8 cellular contexts compared by ENCODE assay signal in the genomic region with DNA sequence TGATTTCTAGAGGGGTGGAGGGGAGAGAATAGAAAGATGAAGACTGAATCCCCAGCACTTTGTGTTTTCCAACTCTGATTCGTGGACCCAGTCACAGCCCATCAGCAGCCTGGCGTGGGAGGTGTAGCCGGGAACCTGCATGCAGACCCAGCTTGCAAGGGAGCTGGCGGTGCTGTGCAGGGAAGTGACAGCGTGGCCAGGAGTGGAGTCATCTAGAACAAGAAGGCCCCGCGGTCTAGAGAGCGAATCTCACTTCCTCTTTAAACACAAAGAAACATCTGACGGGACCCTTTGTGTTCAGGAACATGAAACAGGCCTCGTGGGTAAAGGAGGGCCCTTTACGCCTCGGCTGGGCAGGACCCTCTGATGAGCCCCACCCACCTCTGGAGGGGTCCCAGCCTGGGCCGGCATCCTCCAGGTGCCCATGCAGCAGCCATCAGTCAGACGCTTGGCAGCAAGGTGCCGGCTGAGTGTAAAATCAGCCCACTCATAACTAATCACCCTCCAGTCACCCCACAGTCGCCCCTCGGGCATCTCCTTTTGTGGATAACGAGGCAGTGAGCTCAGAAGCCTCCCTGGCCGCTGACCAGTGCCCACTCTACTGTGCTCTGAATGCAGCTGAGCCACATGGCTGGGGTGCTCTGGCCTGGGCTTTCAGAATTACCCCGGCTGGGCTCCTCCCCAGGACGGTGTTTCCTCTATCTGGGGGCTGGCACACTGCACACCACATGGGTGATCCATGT. TPM values are rescaled to one million over a fixed set of nuclear protein-coding genes. Genes with fewer than 3 reads are reported as not detected.
DNase-seq lines count a peak whose midpoint lies in the region; ATAC-seq and TF ChIP-seq lines count a peak whose summit lies in the region.

No MANE protein-coding gene starts in this region.

- intact Hi-C loops in MCF 10A (cut with micrococcal nuclease): no loop called here

- peak; percentile 19 for DNase-seq in DMS53 (lab: John Stamatoyannopoulos, UW)
- DNase-seq in DMS53 treated with DMSO at 0.1 percent for 48 hours (lab: John Stamatoyannopoulos, UW; ENCODE audit: unreplicated experiment): no peak
- peak; percentile 67 for DNase-seq in T-helper 2 cell treated with Interferon-gamma antibody and Interleukin-4, amounts not matched to agents 5 μg/mL and 100 μg/mL, for 36 hours (ENCODE audit: low spot score)
- peak; percentile 25 for DNase-seq in effector CD8-positive, alpha-beta T cell (lab: John Stamatoyannopoulos, UW)
- peak; percentile 72 to 80 for DNase-seq in stimulated activated CD4-positive, alpha-beta T cell treated with anti-CD3 and anti-CD28 coated beads, Interleukin-15, amount 100 ng/mL, for 48 hours (ENCODE audit: low read depth in 2 of 2)
- no peak for DNase-seq in MCF 10A (ENCODE audit: unreplicated experiment)
- DNase-seq in LoVo (ENCODE audit: low spot score): no peak

- CTCF ChIA-PET in MCF 10A (lab: Yijun Ruan, JAX): no interaction called here

- peak overlapping the region; percentile 86 for H3K27ac Mint-ChIP-seq in T-helper 2 cell treated with Interferon-gamma antibody and Interleukin-4, amounts not matched to agents 5 μg/mL and 100 μg/mL, for 36 hours
- no peak overlapping the region for H3K27ac Mint-ChIP-seq in MCF 10A (ENCODE audit: low read depth, unreplicated experiment)

- no peaks in the 10 kb centered on the region for H3K27me3 Mint-ChIP-seq in T-helper 2 cell treated with Interferon-gamma antibody and Interleukin-4, amounts not matched to agents 5 μg/mL and 100 μg/mL, for 36 hours (ENCODE audit: low read depth)
- peaks cover 22% of the 10 kb centered on the region for H3K27me3 Mint-ChIP-seq in MCF 10A (ENCODE audit: insufficient read depth, unreplicated experiment)

- no TSS peak for BruUV-seq in MCF 10A (replicated peaks; lab: Mats Ljungman, UMichigan)

- POLR2A ChIA-PET in MCF 10A (lab: Yijun Ruan, JAX): no interaction called here

- no peak for TF ChIP-seq CTCF in MCF 10A (IDR thresholded peaks at IDR 0.05; ENCODE audit: unreplicated experiment)

- ATAC-seq in HG03135 (IDR thresholded peaks at IDR 0.05; ENCODE audit: unreplicated experiment): peak; percentile 67

- H3K4me1 Mint-ChIP-seq in T-helper 2 cell treated with Interferon-gamma antibody and Interleukin-4, amounts not matched to agents 5 μg/mL and 100 μg/mL, for 36 hours (ENCODE audit: low read depth): peaks cover 20% of the 10 kb centered on the region
- no peaks in the 10 kb centered on the region for H3K4me1 Mint-ChIP-seq in MCF 10A (ENCODE audit: insufficient read depth, unreplicated experiment)

- H3K36me3 Mint-ChIP-seq in T-helper 2 cell treated with Interferon-gamma antibody and Interleukin-4, amounts not matched to agents 5 μg/mL and 100 μg/mL, for 36 hours (ENCODE audit: low read depth): peaks cover 7% of the 10 kb centered on the region
- H3K36me3 Mint-ChIP-seq in MCF 10A (ENCODE audit: insufficient read depth, unreplicated experiment): peaks cover 1% of the 10 kb centered on the region

- no peaks in the 10 kb centered on the region for H3K9me3 Mint-ChIP-seq in T-helper 2 cell treated with Interferon-gamma antibody and Interleukin-4, amounts not matched to agents 5 μg/mL and 100 μg/mL, for 36 hours
- no peaks in the 10 kb centered on the region for H3K9me3 Mint-ChIP-seq in MCF 10A (ENCODE audit: unreplicated experiment)

- peak overlapping the region; percentile 65 for H3K4me3 Mint-ChIP-seq in T-helper 2 cell treated with Interferon-gamma antibody and Interleukin-4, amounts not matched to agents 5 μg/mL and 100 μg/mL, for 36 hours
- no peak overlapping the region for H3K4me3 Mint-ChIP-seq in MCF 10A (ENCODE audit: unreplicated experiment)

RNA-seq across cellular contexts. Expression of a gene that starts 4.4 kb away (rescaled TPM):
- total RNA-seq in MCF 10A (2022): not detected in 2 replicates

RNA-seq across cellular contexts. Expression of a gene that starts 19.0 kb away (rescaled TPM):
- 30.3 and 32.4 TPM in 2 replicates for total RNA-seq in MCF 10A (2022)

RNA-seq across cellular contexts. Expression of a gene that starts 24.3 kb away (rescaled TPM):
- total RNA-seq in MCF 10A (2022): 17.5 and 18.5 TPM in 2 replicates

RNA-seq across cellular contexts. Expression of a gene that starts 24.4 kb away (rescaled TPM):
- 26.9 and 40.8 TPM in 2 replicates for total RNA-seq in MCF 10A (2022)

RNA-seq across cellular contexts. Expression of a gene that starts 31.0 kb away (rescaled TPM):
- 0.54 and 0.84 TPM in 2 replicates for total RNA-seq in MCF 10A (2022)

Comparison
In these comparisons a context has a peak if more than half of its experiments do, and no peak if none do; other contexts are left out.
1. DNase-seq: peak in DMS53 (single experiment), T-helper 2 cell treated with Interferon-gamma antibody and Interleukin-4, amounts not matched to agents 5 μg/mL and 100 μg/mL, for 36 hours (single experiment), effector CD8-positive, alpha-beta T cell (single experiment) and stimulated activated CD4-positive, alpha-beta T cell treated with anti-CD3 and anti-CD28 coated beads, Interleukin-15, amount 100 ng/mL, for 48 hours (2 of 2); none in DMS53 treated with DMSO at 0.1 percent for 48 hours (single experiment), MCF 10A (single experiment) and LoVo (single experiment).